8 cellular contexts compared by ENCODE assay signal in the genomic region with DNA sequence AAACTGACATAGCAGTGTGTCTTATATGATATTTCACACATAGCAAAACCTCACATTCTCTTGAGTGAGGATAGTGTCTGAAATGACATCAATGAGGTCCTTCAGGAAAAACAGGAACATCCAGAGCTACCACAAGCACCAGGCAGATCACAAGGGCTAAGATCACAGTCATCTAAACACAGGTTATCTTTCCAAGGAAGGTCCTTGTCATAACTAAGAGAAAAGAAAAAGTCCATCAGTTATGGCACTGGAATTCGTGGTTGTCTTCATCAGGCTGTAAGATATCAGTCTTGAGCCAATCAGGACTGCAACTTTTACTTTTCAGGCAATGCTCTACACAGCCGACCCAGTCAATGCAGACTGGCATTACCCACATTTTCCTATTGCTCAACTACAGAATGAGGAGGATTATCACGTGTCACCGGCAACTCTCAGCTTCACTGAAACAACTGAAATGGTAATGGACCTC. TPM values are rescaled to one million over a fixed set of nuclear protein-coding genes. Genes with fewer than 3 reads are reported as not detected.
DNase-seq lines count a peak whose midpoint lies in the region; TF ChIP-seq lines count a peak whose summit lies in the region.

No MANE protein-coding gene starts in this region.

- H3K4me1 Mint-ChIP-seq in dendritic cell treated with granulocyte-macrophage colony-stimulating factor and Interleukin-4, amounts not matched to agents 40 ng/mL and 50 ng/mL, for 4 days (ENCODE audit: low read depth): peaks cover 81% of the 10 kb centered on the region

- no peaks in the 10 kb centered on the region for H3K27me3 ChIP-seq in osteoblast (ENCODE audit: insufficient read depth, low read length)

- DNase-seq in Ammon's horn (ENCODE audit: low spot score) (peak; percentile 78), NOMO-1 (lab: John Stamatoyannopoulos, UW; ENCODE audit: unreplicated experiment in 2 of 2) (peak; percentile 58 to 79), osteoblast (ENCODE audit: insufficient read length, low spot score, missing footprints) (peak; percentile 91), NCI-H146 (lab: John Stamatoyannopoulos, UW) (no peak), NCI-H1105 treated with DMSO at 0.1 percent for 48 hours (lab: John Stamatoyannopoulos, UW) (no peak), SW 1271 (lab: John Stamatoyannopoulos, UW) (no peak)
- no peak for DNase-seq in activated naive CD4-positive, alpha-beta T cell treated with Interleukin-2 at 50 U/mL for 16 hours

- no peak overlapping the region for H2AFZ ChIP-seq in osteoblast (ENCODE audit: low read length)

- peaks cover 57% of the 10 kb centered on the region for H3K4me1 ChIP-seq in osteoblast (ENCODE audit: insufficient read depth, low read length)

- peak overlapping the region; percentile 91 for H3K4me2 ChIP-seq in osteoblast (ENCODE audit: insufficient read depth, low read length)

- intact Hi-C loops in dendritic cell treated with granulocyte-macrophage colony-stimulating factor and Interleukin-4, amounts not matched to agents 40 ng/mL and 50 ng/mL, for 4 days (cut with micrococcal nuclease): no loop called here

- peak overlapping the region; percentile 98 for H3K27ac ChIP-seq in osteoblast (ENCODE audit: low read depth, low read length)

- peaks cover 4% of the 10 kb centered on the region for H3K36me3 ChIP-seq in osteoblast (ENCODE audit: insufficient read depth, low read length)

- H3K4me3 ChIP-seq in osteoblast (ENCODE audit: insufficient read depth, low read length): peak overlapping the region; percentile 64

- H3K79me2 ChIP-seq in osteoblast (ENCODE audit: insufficient read depth, low read length): peaks cover 42% of the 10 kb centered on the region

- H3K27me3 Mint-ChIP-seq in dendritic cell treated with granulocyte-macrophage colony-stimulating factor and Interleukin-4, amounts not matched to agents 40 ng/mL and 50 ng/mL, for 4 days: no peaks in the 10 kb centered on the region

- peak overlapping the region; percentile 86 for H3K27ac Mint-ChIP-seq in dendritic cell treated with granulocyte-macrophage colony-stimulating factor and Interleukin-4, amounts not matched to agents 40 ng/mL and 50 ng/mL, for 4 days

- no peak for TF ChIP-seq CTCF in osteoblast (IDR thresholded peaks at IDR 0.05; ENCODE audit: extremely low read depth, low read depth, low read length)

- H3K4me3 Mint-ChIP-seq in dendritic cell treated with granulocyte-macrophage colony-stimulating factor and Interleukin-4, amounts not matched to agents 40 ng/mL and 50 ng/mL, for 4 days: peak overlapping the region; percentile 21

- no peaks in the 10 kb centered on the region for H4K20me1 ChIP-seq in osteoblast (ENCODE audit: insufficient read depth, low read length)

- no peaks in the 10 kb centered on the region for H3K9me3 Mint-ChIP-seq in dendritic cell treated with granulocyte-macrophage colony-stimulating factor and Interleukin-4, amounts not matched to agents 40 ng/mL and 50 ng/mL, for 4 days

- H3K9me3 ChIP-seq in osteoblast (ENCODE audit: low read depth, low read length): no peaks in the 10 kb centered on the region

- H3K36me3 Mint-ChIP-seq in dendritic cell treated with granulocyte-macrophage colony-stimulating factor and Interleukin-4, amounts not matched to agents 40 ng/mL and 50 ng/mL, for 4 days (ENCODE audit: low read depth): peaks cover 35% of the 10 kb centered on the region

RNA-seq across cellular contexts. Expression of a gene that starts 26.4 kb away (rescaled TPM):
- 45.1 and 48.5 TPM in 2 replicates for total RNA-seq in osteoblast

RNA-seq across cellular contexts. Expression of a gene that starts 54.9 kb away (rescaled TPM):
- total RNA-seq in osteoblast: 41.5 and 45.6 TPM in 2 replicates

Comparison
In these comparisons a context has a peak if more than half of its experiments do, and no peak if none do; other contexts are left out.
1. DNase-seq: peak in Ammon's horn (single experiment), NOMO-1 (2 of 2) and osteoblast (single experiment); none in NCI-H146 (single experiment), NCI-H1105 treated with DMSO at 0.1 percent for 48 hours (single experiment), activated naive CD4-positive, alpha-beta T cell treated with Interleukin-2 at 50 U/mL for 16 hours (single experiment) and SW 1271 (0 of 2).